ENCODE assay signal across 8 cellular contexts in genomic region chr10:75099952-75100763, GRCh38. TPM values are rescaled to one million over a fixed set of nuclear protein-coding genes. Genes with fewer than 3 reads are reported as not detected.
DNase-seq lines count a peak whose midpoint lies in the region; ATAC-seq and TF ChIP-seq lines count a peak whose summit lies in the region.

No MANE protein-coding gene starts in this region.

- DNase-seq in NCI-H1694 (lab: John Stamatoyannopoulos, UW) (peak; percentile 31), NCI-H1694 treated with DMSO at 0.1 percent for 48 hours (lab: John Stamatoyannopoulos, UW) (no peak), NCI-H226 (peak; percentile 28), mesothelial cell of epicardium (ENCODE audit: low spot score in 2 of 2, unreplicated experiment in 2 of 2) (peak; percentile 75 to 93)
- DNase-seq in activated CD8-positive, alpha-beta memory T cell treated with anti-CD3 and anti-CD28 coated beads for 1 hour (ENCODE audit: extremely low read depth in 1 of 2, low read depth in 1 of 2), result peak; percentile 57 to 77
- DNase-seq in effector memory CD8-positive, alpha-beta T cell, result peak; percentile 80 to 81 (median 80)
- DNase-seq in stimulated activated CD8-positive, alpha-beta memory T cell treated with anti-CD3 and anti-CD28 coated beads, Interleukin-15, amount 100 ng/mL, for 48 hours (ENCODE audit: low read depth in 2 of 2), result peak; percentile 60 to 65

- peaks cover 0 to 3% of the 10 kb centered on the region in 2 donors for H3K4me1 Mint-ChIP-seq in effector memory CD8-positive, alpha-beta T cell (ENCODE audit: low read depth in 2 of 2)
- H3K4me1 Mint-ChIP-seq in mesothelial cell of epicardium, result peaks cover 15% of the 10 kb centered on the region

- H3K27ac Mint-ChIP-seq in effector memory CD8-positive, alpha-beta T cell, result no peak overlapping the region
- no peak overlapping the region for H3K27ac Mint-ChIP-seq in mesothelial cell of epicardium

- peak; percentile 99 for TF ChIP-seq CTCF in mesothelial cell of epicardium (IDR thresholded peaks at IDR 0.05; ENCODE audit: unreplicated experiment)

- H3K4me3 Mint-ChIP-seq in effector memory CD8-positive, alpha-beta T cell, result no peak overlapping the region
- H3K4me3 Mint-ChIP-seq in mesothelial cell of epicardium, result peak overlapping the region; percentile 23

- no peaks in the 10 kb centered on the region for H3K9me3 Mint-ChIP-seq in effector memory CD8-positive, alpha-beta T cell
- H3K9me3 Mint-ChIP-seq in mesothelial cell of epicardium, result no peaks in the 10 kb centered on the region

- ATAC-seq in HG02571 (IDR thresholded peaks at IDR 0.05; ENCODE audit: unreplicated experiment), result peak; percentile 67
- peak; percentile 99 for ATAC-seq in effector memory CD8-positive, alpha-beta T cell (replicated peaks)

- H3K36me3 Mint-ChIP-seq in effector memory CD8-positive, alpha-beta T cell (ENCODE audit: insufficient read depth), result peaks cover 6% of the 10 kb centered on the region
- no peaks in the 10 kb centered on the region for H3K36me3 Mint-ChIP-seq in mesothelial cell of epicardium

- no peaks in the 10 kb centered on the region for H3K27me3 Mint-ChIP-seq in effector memory CD8-positive, alpha-beta T cell
- H3K27me3 Mint-ChIP-seq in mesothelial cell of epicardium (ENCODE audit: low read depth), result no peaks in the 10 kb centered on the region

RNA-seq across cellular contexts. Expression of gene SAMD8, which starts 11.3 kb away (rescaled TPM):
- 25.6 to 27.8 TPM (median 26.4 TPM) in 3 replicates for total RNA-seq in mesothelial cell of epicardium
